Comparison of ENCODE assay signal across 8 cellular contexts in genomic region chr12:32679091-32679909, GRCh38. TPM values are rescaled to one million over a fixed set of nuclear protein-coding genes. Genes with fewer than 3 reads are reported as not detected.
A peak's percentile ranks its signal among the peaks of the same experiment; 100 is the strongest.
DNase-seq lines count a peak whose midpoint lies in the region; TF ChIP-seq lines count a peak whose summit lies in the region.

Gene DNM1L (plus strand): TSS chr12:32679301. CDS start chr12:32679364, 63 bp downstream.

- H3K9me3 ChIP-seq in ES-I3 (ENCODE audit: control insufficient read depth, insufficient read depth, low read length) (no peaks in the 10 kb centered on the region), HAP-1 (no peaks in the 10 kb centered on the region), MM.1S (replicated peaks; ENCODE audit: insufficient read depth, low read length) (no peaks in the 10 kb centered on the region), neural cell (ENCODE audit: low read length) (no peaks in the 10 kb centered on the region), stomach (no peaks in the 10 kb centered on the region)

- H2AFZ ChIP-seq in MM.1S (ENCODE audit: low read length) (peak within 1 kb of the TSS; percentile 78), neural cell (ENCODE audit: low read depth, low read length) (peak within 1 kb of the TSS; percentile 90)

- peak within 1 kb of the TSS; percentile 92 for H3K4me2 ChIP-seq in MM.1S (ENCODE audit: low read depth, low read length)
- peak within 1 kb of the TSS; percentile 80 for H3K4me2 ChIP-seq in neural cell (ENCODE audit: low read length)

- H4K20me1 ChIP-seq in MM.1S (ENCODE audit: insufficient read depth, low read length) (no peaks in the 10 kb centered on the region), neural cell (ENCODE audit: insufficient read depth) (no peaks in the 10 kb centered on the region)

- H3F3A ChIP-seq in MM.1S (ENCODE audit: insufficient read depth, low read length): peaks cover 6% of the 10 kb centered on the region; the same call in 1 of the 2 replicates
- peaks cover 6% of the 10 kb centered on the region for H3F3A ChIP-seq in neural cell (ENCODE audit: insufficient read depth, low read length, poor library complexity, severe bottlenecking)

- no peaks in the 10 kb centered on the region for H3K36me3 ChIP-seq in ES-I3 (ENCODE audit: insufficient read depth, low read length)
- no peaks in the 10 kb centered on the region; the same call in none of the 2 replicates for H3K36me3 ChIP-seq in HAP-1 (replicated peaks)
- peaks cover 5% of the 10 kb centered on the region; the same call in 1 of the 2 replicates for H3K36me3 ChIP-seq in MM.1S (replicated peaks; ENCODE audit: insufficient read depth, low read length)
- H3K36me3 ChIP-seq in neural cell (ENCODE audit: insufficient read depth, low read length): no peaks in the 10 kb centered on the region
- H3K36me3 ChIP-seq in stomach: peaks cover 0 to 4% (median 2%) of the 10 kb centered on the region in 4 donors

- no peaks in the 10 kb centered on the region for H3K9me2 ChIP-seq in MM.1S (replicated peaks; ENCODE audit: insufficient read depth, low read length)
- H3K9me2 ChIP-seq in neural cell (ENCODE audit: insufficient read depth, low read length): no peaks in the 10 kb centered on the region

- intact Hi-C loops in stomach (cut with DNase I; ENCODE audit: low total_unique reads): no loop called here

- TF ChIP-seq EP300 in neural cell (conservative IDR thresholded peaks at IDR 0.05; ENCODE audit: poor library complexity, severe bottlenecking): no peak
- no peak for TF ChIP-seq EP300 in stomach (IDR thresholded peaks at IDR 0.05)

- H3K27me3 ChIP-seq in HAP-1 (ENCODE audit: low read depth): no peaks in the 10 kb centered on the region
- H3K27me3 ChIP-seq in MM.1S (replicated peaks; ENCODE audit: insufficient read depth, low read length): no peaks in the 10 kb centered on the region
- no peaks in the 10 kb centered on the region for H3K27me3 ChIP-seq in neural cell (ENCODE audit: insufficient read depth, low read depth, low read length)
- H3K27me3 ChIP-seq in stomach: no peaks in the 10 kb centered on the region

- H3K4me1 ChIP-seq in ES-I3 (ENCODE audit: insufficient read depth, low read length) (peaks cover 8% of the 10 kb centered on the region; the same call in 1 of the 2 replicates), HAP-1 (peaks cover 7% of the 10 kb centered on the region), MM.1S (ENCODE audit: low read length) (peaks cover 7% of the 10 kb centered on the region), stomach (peaks cover 0 to 41% (median 25%) of the 10 kb centered on the region in 4 donors)

- WGBS in stomach, 5 donors: 0 to 1% (median 0%) methylated on average over 33 to 76 of the region's 76 CpGs

- in situ Hi-C loops in HAP-1 (cut with MboI; ENCODE audit: low sequenced_read_pairs): no loop called here

- H3K27ac ChIP-seq in MM.1S (ENCODE audit: low read length) (peak within 1 kb of the TSS; percentile 79), neural cell (ENCODE audit: low read length) (peak within 1 kb of the TSS; percentile 87), stomach (peak within 1 kb of the TSS; percentile 92 to 98 (median 94))

- DNase-seq in HAP-1 (ENCODE audit: low spot score in 2 of 2) (peak; percentile 96 to 98), MM.1S (peak; percentile 94), SIG-M5 (lab: John Stamatoyannopoulos, UW) (peak; percentile 84), activated gamma-delta T cell (lab: John Stamatoyannopoulos, UW) (peak; percentile 84), fibroblast of the conjunctiva (ENCODE audit: low read depth) (peak; percentile 92), stomach (peak; percentile 94)

- H3K79me2 ChIP-seq in MM.1S (ENCODE audit: low read length) (peaks cover 47% of the 10 kb centered on the region), neural cell (replicated peaks; ENCODE audit: insufficient read depth, low read length) (peaks cover 39% of the 10 kb centered on the region)

- TF ChIP-seq RAD21 in neural cell (conservative IDR thresholded peaks at IDR 0.05): no peak

- TF ChIP-seq POLR2A in stomach (IDR thresholded peaks at IDR 0.05): peak in 2 of 4 donors; percentile 51 to 59

- TF ChIP-seq CTCF in MM.1S (IDR thresholded peaks at IDR 0.05; ENCODE audit: low read length) (no peak), neural cell (IDR thresholded peaks at IDR 0.05; ENCODE audit: poor library complexity, severe bottlenecking) (peak; percentile 52), stomach (IDR thresholded peaks at IDR 0.05) (peak in 2 of 7 experiments; percentile 23 to 30)

- peak within 1 kb of the TSS; percentile 99 for H3K9ac ChIP-seq in ES-I3 (ENCODE audit: low read depth, low read length)
- peak within 1 kb of the TSS; percentile 86 for H3K9ac ChIP-seq in MM.1S (ENCODE audit: low read length)
- H3K9ac ChIP-seq in neural cell (ENCODE audit: low read length): peak within 1 kb of the TSS; percentile 88

- peak within 1 kb of the TSS; percentile 69 for H3K4me3 ChIP-seq in HAP-1
- H3K4me3 ChIP-seq in MM.1S (ENCODE audit: low read length): peak within 1 kb of the TSS; percentile 90
- peak within 1 kb of the TSS; percentile 95 for H3K4me3 ChIP-seq in neural cell (ENCODE audit: low read length)
- peak within 1 kb of the TSS; percentile 71 to 99 (median 90) for H3K4me3 ChIP-seq in stomach

TF ChIP-seq in neural cell, 6 proteins besides CTCF, POLR2A, EP300 and RAD21:
- TF ChIP-seq SMC3 (conservative IDR thresholded peaks at IDR 0.05; ENCODE audit: poor library complexity) (peak; percentile 32), TAF1 (IDR thresholded peaks at IDR 0.05; ENCODE audit: low read depth) (peak; percentile 78), MXI1 (conservative IDR thresholded peaks at IDR 0.05; ENCODE audit: poor library complexity, severe bottlenecking) (peak; percentile 72), POLR2AphosphoS5 (IDR thresholded peaks at IDR 0.05) (peak; percentile 84), REST (IDR thresholded peaks at IDR 0.05; ENCODE audit: borderline replicate concordance) (peak; percentile 36), EZH2 (IDR thresholded peaks at IDR 0.05; ENCODE audit: borderline replicate concordance, insufficient read depth, low read length, poor library complexity, severe bottlenecking) (no peak)

RNA-seq across cellular contexts. Expression of gene DNM1L, which starts in this region (rescaled TPM):
- polyA plus RNA-seq in neural cell (168 and 182 TPM in 2 replicates), stomach (10 to 100 TPM; 17.7 to 23.2 (median 19.6) TPM)
- polyA minus RNA-seq in neural cell: 190 and 212 TPM in 2 replicates
- 100 to 1,000 TPM in 2 of 5 donors, 10 to 100 TPM in 3; 33.9 to 157 (median 61.3) TPM for total RNA-seq in stomach

Comparison
In these comparisons a context has a peak if more than half of its experiments do, and no peak if none do; other contexts are left out.
1. Peak in every context shown above with its lines: DNase-seq, H3K4me3 ChIP-seq and H3K27ac ChIP-seq.